Comparison of ENCODE assay signal across 16 cellular contexts in the genomic region with DNA sequence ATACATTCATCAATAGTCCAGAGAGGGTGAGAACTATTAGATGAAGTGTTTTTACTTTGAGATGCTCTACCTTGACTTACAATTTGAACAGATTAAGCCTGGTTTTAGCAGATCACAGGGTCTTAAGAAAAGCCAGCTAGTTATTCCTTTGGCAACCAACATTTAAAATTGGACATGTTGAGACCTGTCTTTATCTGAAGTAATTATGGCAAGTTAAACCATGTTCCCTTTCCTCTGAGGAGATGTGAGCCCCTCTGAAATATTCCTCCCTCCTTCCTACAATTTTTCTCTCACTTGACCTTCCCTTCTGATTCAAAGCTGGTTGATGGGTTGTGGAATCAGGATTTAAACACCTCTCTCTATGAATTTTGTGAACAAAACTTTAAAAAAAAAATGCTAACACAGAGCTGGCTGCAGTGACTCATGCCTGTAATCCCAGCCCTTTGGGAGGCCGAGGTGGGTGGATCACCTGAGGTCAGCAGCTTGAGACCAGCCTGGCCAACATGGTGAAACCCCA.
"Had no signal": no experiment of that assay in that cellular context is flagged by ENCODE, and none has a peak within 500 bp of the region (broad histone marks: within the 10 kb centered on the region; RNA-seq: fewer than 3 reads in every experiment).

No MANE protein-coding gene starts in this region.

- H3K4me1 Mint-ChIP-seq: activated naive CD8-positive, alpha-beta T cell treated with anti-CD3 and anti-CD28 coated beads, Interleukin-2, amount 10 ng/mL, durations not matched to agents 7 days and 5 days; naive thymus-derived CD8-positive, alpha-beta T cell; stimulated activated effector memory CD8-positive, alpha-beta T cell treated with anti-CD3 and anti-CD28 coated beads, Interleukin-12 subunit alpha, Interleukin-12 subunit beta, amount 100 ng/mL, for 72 hours had no signal

- H3K27me3 ChIP-seq: ascending aorta, thyroid gland had no signal

- H3K36me3 Mint-ChIP-seq: stimulated activated effector memory CD8-positive, alpha-beta T cell treated with anti-CD3 and anti-CD28 coated beads, Interleukin-12 subunit alpha, Interleukin-12 subunit beta, amount 100 ng/mL, for 72 hours had no signal

- H3K27ac Mint-ChIP-seq: activated naive CD8-positive, alpha-beta T cell treated with anti-CD3 and anti-CD28 coated beads, Interleukin-2, amount 10 ng/mL, durations not matched to agents 7 days and 5 days; stimulated activated effector memory CD8-positive, alpha-beta T cell treated with anti-CD3 and anti-CD28 coated beads, Interleukin-12 subunit alpha, Interleukin-12 subunit beta, amount 100 ng/mL, for 72 hours had no signal

- FAIRE-seq: colon had no signal

- H3K4me3 ChIP-seq: ascending aorta, thyroid gland had no signal

- ATAC-seq: activated CD4-positive, CD25-positive, alpha-beta regulatory T cell treated with anti-CD3 and anti-CD28 coated beads, Interleukin-2, amount 50 U/mL, for 24 hours; esophagus mucosa; left ventricle myocardium superior; naive thymus-derived CD8-positive, alpha-beta T cell; stimulated activated effector memory CD8-positive, alpha-beta T cell treated with anti-CD3 and anti-CD28 coated beads, Interleukin-12 subunit alpha, Interleukin-12 subunit beta, amount 100 ng/mL, for 72 hours had no signal

- H3K27me3 Mint-ChIP-seq: activated naive CD8-positive, alpha-beta T cell treated with anti-CD3 and anti-CD28 coated beads, Interleukin-2, amount 10 ng/mL, durations not matched to agents 7 days and 5 days; naive thymus-derived CD8-positive, alpha-beta T cell had no signal

- H3K36me3 ChIP-seq: thyroid gland had no signal

- DNase-seq: activated naive CD4-positive, alpha-beta T cell; activated naive CD8-positive, alpha-beta T cell treated with anti-CD3 and anti-CD28 coated beads, Interleukin-2, amount 10 ng/mL, durations not matched to agents 7 days and 5 days; hippocampal formation; kidney glomerular epithelial cell; left ventricle myocardium superior; mesenchymal stem cell; naive thymus-derived CD8-positive, alpha-beta T cell; retina; stimulated activated CD4-positive, alpha-beta T cell treated with anti-CD3 and anti-CD28 coated beads, Interleukin-12 subunit alpha, Interleukin-12 subunit beta, amount 100 ng/mL, for 4 hours; stimulated activated CD4-positive, alpha-beta T cell treated with anti-CD3 and anti-CD28 coated beads, Interleukin-2, amount 100 ng/mL, for 24 hours; thyroid gland had no signal

- H3K9me3 ChIP-seq: thyroid gland had no signal

- H3K27ac ChIP-seq: ascending aorta, thyroid gland had no signal

- H3K4me1 ChIP-seq: ascending aorta, thyroid gland had no signal

- H3K4me3 Mint-ChIP-seq: activated naive CD8-positive, alpha-beta T cell treated with anti-CD3 and anti-CD28 coated beads, Interleukin-2, amount 10 ng/mL, durations not matched to agents 7 days and 5 days; naive thymus-derived CD8-positive, alpha-beta T cell; stimulated activated effector memory CD8-positive, alpha-beta T cell treated with anti-CD3 and anti-CD28 coated beads, Interleukin-12 subunit alpha, Interleukin-12 subunit beta, amount 100 ng/mL, for 72 hours had no signal
